In genomic region chr2:73282924-73283544, GRCh38 we compare ENCODE assay signal across 8 cellular contexts. TPM values are rescaled to one million over a fixed set of nuclear protein-coding genes. Genes with fewer than 3 reads are reported as not detected.
DNase-seq lines count a peak whose midpoint lies in the region; ATAC-seq, FAIRE-seq and TF ChIP-seq lines count a peak whose summit lies in the region.

No MANE protein-coding gene starts in this region.

- ATAC-seq in activated CD8-positive, alpha-beta T cell treated with anti-CD3 and anti-CD28 coated beads, Interleukin-2, amount 10 ng/mL, durations not matched to agents 7 days and 5 days = no peak
- ATAC-seq in HG03097 (IDR thresholded peaks at IDR 0.05; ENCODE audit: low FRiP score, unreplicated experiment) = no peak

- H3K27me3 ChIP-seq in H9 (ENCODE audit: insufficient read depth, low read length) = peaks cover 2% of the 10 kb centered on the region; the same call in 1 of the 2 replicates

- no peak for DNase-seq in AG09309 (ENCODE audit: low read depth)
- no peak for DNase-seq in H9
- no peak for DNase-seq in activated CD8-positive, alpha-beta T cell treated with anti-CD3 and anti-CD28 coated beads, Interleukin-2, amount 10 ng/mL, durations not matched to agents 7 days and 5 days
- DNase-seq in immature natural killer cell = no peak
- no peak for DNase-seq in HTR-8/SVneo (ENCODE audit: insufficient read length, low spot score)
- no peak for DNase-seq in NCI-H748 (lab: John Stamatoyannopoulos, UW; ENCODE audit: unreplicated experiment)
- DNase-seq in hippocampal formation (lab: John Stamatoyannopoulos, UW) = no peak

- H3T11ph ChIP-seq in H9 (ENCODE audit: low read length) = no peak overlapping the region

- H3K9ac ChIP-seq in H9 (ENCODE audit: extremely low read depth, insufficient read length, low read length) = peak overlapping the region; percentile 20

- peaks cover 33% of the 10 kb centered on the region for H3K27me3 Mint-ChIP-seq in H9 (ENCODE audit: low read depth)
- peaks cover 3% of the 10 kb centered on the region for H3K27me3 Mint-ChIP-seq in activated CD8-positive, alpha-beta T cell treated with anti-CD3 and anti-CD28 coated beads, Interleukin-2, amount 10 ng/mL, durations not matched to agents 7 days and 5 days (ENCODE audit: low read depth)
- H3K27me3 Mint-ChIP-seq in immature natural killer cell (ENCODE audit: low read depth in 3 of 3) = peaks cover 0 to 6% (median 4%) of the 10 kb centered on the region in 3 donors

- H4K5ac ChIP-seq in H9 (ENCODE audit: insufficient read length, low read depth, low read length) = no peak overlapping the region

- H3K23me2 ChIP-seq in H9 (ENCODE audit: insufficient read length, low read depth, low read length, poor library complexity, severe bottlenecking) = peaks cover 15% of the 10 kb centered on the region

- no peak overlapping the region for H2BK15ac ChIP-seq in H9 (ENCODE audit: low read depth, low read length)

- H3K4me2 ChIP-seq in H9 (ENCODE audit: insufficient read depth, insufficient read length, low read length) = peak overlapping the region; percentile 89

- no peak overlapping the region for H2AK5ac ChIP-seq in H9 (ENCODE audit: insufficient read length, low read length)

- CTCF ChIA-PET in activated CD8-positive, alpha-beta T cell treated with anti-CD3 and anti-CD28 coated beads, Interleukin-2, amount 10 ng/mL, durations not matched to agents 7 days and 5 days (lab: Charles Lee) = no interaction called here

- no peak overlapping the region for H4K91ac ChIP-seq in H9 (ENCODE audit: insufficient read length, low read depth, low read length)

- peaks cover 19 to 24% of the 10 kb centered on the region in 2 experiments for H3K4me1 Mint-ChIP-seq in H9
- H3K4me1 Mint-ChIP-seq in activated CD8-positive, alpha-beta T cell treated with anti-CD3 and anti-CD28 coated beads, Interleukin-2, amount 10 ng/mL, durations not matched to agents 7 days and 5 days (ENCODE audit: low read depth) = peaks cover 31% of the 10 kb centered on the region
- H3K4me1 Mint-ChIP-seq in immature natural killer cell = peaks cover 19% of the 10 kb centered on the region in 2 donors

- no peaks in the 10 kb centered on the region for H4K20me1 ChIP-seq in H9 (ENCODE audit: control insufficient read depth, insufficient read depth, insufficient read length)

- H3K9me3 Mint-ChIP-seq in H9 (no peaks in the 10 kb centered on the region), immature natural killer cell (no peaks in the 10 kb centered on the region)
- H3K9me3 Mint-ChIP-seq in activated CD8-positive, alpha-beta T cell treated with anti-CD3 and anti-CD28 coated beads, Interleukin-2, amount 10 ng/mL, durations not matched to agents 7 days and 5 days (ENCODE audit: insufficient read depth) = no peaks in the 10 kb centered on the region

- TF ChIP-seq CTCF in AG09309 (IDR thresholded peaks at IDR 0.05; ENCODE audit: control insufficient read depth, insufficient read depth, low read depth, low read length, missing control alignments) (no peak), H9 (conservative IDR thresholded peaks at IDR 0.05) (peak; percentile 42; the same call in 2 of the 3 replicates)

- H3K4me1 ChIP-seq in H9 (ENCODE audit: insufficient read depth, low read length) = peaks cover 3% of the 10 kb centered on the region; the same call in 1 of the 2 replicates

- no peak overlapping the region for H2BK5ac ChIP-seq in H9 (ENCODE audit: insufficient read length, low read length)

- H2BK120ac ChIP-seq in H9 (ENCODE audit: low read depth, low read length, poor library complexity, severe bottlenecking) = no peak overlapping the region

- no peak overlapping the region for H2AFZ ChIP-seq in H9 (ENCODE audit: low read length)

- POLR2A ChIA-PET in activated CD8-positive, alpha-beta T cell treated with anti-CD3 and anti-CD28 coated beads, Interleukin-2, amount 10 ng/mL, durations not matched to agents 7 days and 5 days (lab: Charles Lee) = no interaction called here

- H3K56ac ChIP-seq in H9 (ENCODE audit: insufficient read length, low read depth, low read length) = no peak overlapping the region

- no peak overlapping the region for H4K8ac ChIP-seq in H9 (replicated peaks; ENCODE audit: insufficient read length, low read depth, low read length)

- FAIRE-seq in HTR-8/SVneo (lab: Jason Lieb, UNC) = no peak

- no peak overlapping the region for H3K23ac ChIP-seq in H9 (ENCODE audit: insufficient read length, low read depth, low read length)

- H3K4me3 Mint-ChIP-seq in H9 = peak overlapping the region; percentile 77 to 88
- peak overlapping the region; percentile 85 for H3K4me3 Mint-ChIP-seq in activated CD8-positive, alpha-beta T cell treated with anti-CD3 and anti-CD28 coated beads, Interleukin-2, amount 10 ng/mL, durations not matched to agents 7 days and 5 days
- H3K4me3 Mint-ChIP-seq in immature natural killer cell = peak overlapping the region; percentile 79 to 85 (median 82)

- H3K27ac Mint-ChIP-seq in H9 (0 out of 7 replicates have a peak overlapping the region, but pooled peaks of 1 of the 3 experiments have one; percentile 27), immature natural killer cell (peak overlapping the region in 5 of 6 donors; percentile 13 to 83 (median 46))
- peak overlapping the region; percentile 73 for H3K27ac Mint-ChIP-seq in activated CD8-positive, alpha-beta T cell treated with anti-CD3 and anti-CD28 coated beads, Interleukin-2, amount 10 ng/mL, durations not matched to agents 7 days and 5 days

- no peaks in the 10 kb centered on the region; a peak in 1 of 7 replicates for H3K36me3 Mint-ChIP-seq in H9 (ENCODE audit: insufficient read depth in 1 of 3, low read depth in 3 of 3)
- peaks cover 6% of the 10 kb centered on the region for H3K36me3 Mint-ChIP-seq in activated CD8-positive, alpha-beta T cell treated with anti-CD3 and anti-CD28 coated beads, Interleukin-2, amount 10 ng/mL, durations not matched to agents 7 days and 5 days (ENCODE audit: low read depth)
- H3K36me3 Mint-ChIP-seq in immature natural killer cell = peaks cover 0 to 16% (median 4%) of the 10 kb centered on the region in 3 donors

- H3K27ac ChIP-seq in H9 (ENCODE audit: insufficient read length, low read depth, low read length) = no peak overlapping the region

- no peak overlapping the region for H3K18ac ChIP-seq in H9 (ENCODE audit: insufficient read length, low read depth, low read length)

- H3K79me2 ChIP-seq in H9 (ENCODE audit: insufficient read depth, low read length) = peaks cover 3% of the 10 kb centered on the region; the same call in 1 of the 2 replicates

- no CpG with 5 or more reads among the region's 5 CpGs for WGBS in H9 (ENCODE audit: extremely low coverage, insufficient read length, low lambda C conversion rate)

- no peak overlapping the region for H2BK20ac ChIP-seq in H9 (ENCODE audit: low read depth, low read length, poor library complexity, severe bottlenecking)

- H3K79me1 ChIP-seq in H9 (ENCODE audit: insufficient read depth, low read depth, low read length, poor library complexity, severe bottlenecking) = peaks cover 3% of the 10 kb centered on the region

- no peak overlapping the region; the same call in 1 of the 2 replicates for H3K14ac ChIP-seq in H9 (ENCODE audit: insufficient read depth, low read length)

- no peak overlapping the region for H2BK12ac ChIP-seq in H9 (ENCODE audit: insufficient read length, low read depth, low read length)

- peak overlapping the region; percentile 74 for H3K4me3 ChIP-seq in AG09309 (ENCODE audit: control insufficient read depth, low read depth, low read length)

- H3K9me3 ChIP-seq in H9 (ENCODE audit: control insufficient read depth, low read depth, low read length) = no peaks in the 10 kb centered on the region

- no peak overlapping the region for H3K4ac ChIP-seq in H9 (ENCODE audit: low read depth, low read length)

RNA-seq across cellular contexts. Expression of gene FBXO41, which starts 1.2 kb away (rescaled TPM):
- total RNA-seq in H9 (2021) = 15.4 and 16.2 TPM in 2 replicates
- total RNA-seq in activated CD8-positive, alpha-beta T cell treated with anti-CD3 and anti-CD28 coated beads, Interleukin-2, amount 10 ng/mL, durations not matched to agents 7 days and 5 days = 10 to 100 TPM; 32.0 to 32.3 TPM
- polyA plus RNA-seq in immature natural killer cell = 1 to 10 TPM in 1 of 3 donors, under 1 TPM in 1, not detected in 1; 0.40 to 1.2 TPM

RNA-seq across cellular contexts. Expression of gene EGR4, which starts 10.3 kb away (rescaled TPM):
- 0.85 and 1.2 TPM in 2 replicates for total RNA-seq in H9 (2021)
- total RNA-seq in activated CD8-positive, alpha-beta T cell treated with anti-CD3 and anti-CD28 coated beads, Interleukin-2, amount 10 ng/mL, durations not matched to agents 7 days and 5 days = not detected
- polyA plus RNA-seq in immature natural killer cell = not detected

RNA-seq across cellular contexts. Expression of gene CCT7, which starts 48.9 kb away (rescaled TPM):
- total RNA-seq in H9 (2021) = 500 and 529 TPM in 2 replicates
- total RNA-seq in activated CD8-positive, alpha-beta T cell treated with anti-CD3 and anti-CD28 coated beads, Interleukin-2, amount 10 ng/mL, durations not matched to agents 7 days and 5 days = 100 to 1,000 TPM; 347 to 362 TPM
- polyA plus RNA-seq in immature natural killer cell = 100 to 1,000 TPM; 240 to 379 (median 277) TPM

RNA-seq across cellular contexts. Expression of gene PRADC1, which starts 50.0 kb away (rescaled TPM):
- total RNA-seq in H9 (2021) = 9.6 and 11.1 TPM in 2 replicates
- 10 to 100 TPM; 19.0 to 19.1 TPM for total RNA-seq in activated CD8-positive, alpha-beta T cell treated with anti-CD3 and anti-CD28 coated beads, Interleukin-2, amount 10 ng/mL, durations not matched to agents 7 days and 5 days
- polyA plus RNA-seq in immature natural killer cell = 10 to 100 TPM; 34.1 to 70.2 (median 62.6) TPM
